ENCODE assay signal across 8 cellular contexts in genomic region chr6:13813011-13813410, GRCh38. TPM values are rescaled to one million over a fixed set of nuclear protein-coding genes. Genes with fewer than 3 reads are reported as not detected.
DNase-seq lines count a peak whose midpoint lies in the region; ATAC-seq, FAIRE-seq and TF ChIP-seq lines count a peak whose summit lies in the region.

No MANE protein-coding gene starts in this region.

- ATAC-seq in K562 (no peak), GM18517 (IDR thresholded peaks at IDR 0.05; ENCODE audit: unreplicated experiment) (no peak)

- H3K4me3 Mint-ChIP-seq in mesothelial cell of epicardium, result peak overlapping the region; percentile 89

- H3K9me3 ChIP-seq in HUES48 (ENCODE audit: control insufficient read depth, insufficient read depth, low read length) (no peaks in the 10 kb centered on the region), K562 (replicated peaks; ENCODE audit: control insufficient read depth, insufficient read depth, low read depth, low read length) (no peaks in the 10 kb centered on the region)

- H3K4me3 ChIP-seq in AG04449 (ENCODE audit: low read depth, low read length) (peak overlapping the region; percentile 75), HUES48 (ENCODE audit: low read depth, low read length) (peak overlapping the region; percentile 83), K562 (peak overlapping the region; percentile 88)

- H3K79me2 ChIP-seq in K562 (ENCODE audit: control insufficient read depth, insufficient read depth, low read length), result peaks cover 50% of the 10 kb centered on the region

- FAIRE-seq in K562 (lab: Jason Lieb, UNC), result no peak
- FAIRE-seq in HTR-8/SVneo (lab: Jason Lieb, UNC), result no peak

- H3K9ac ChIP-seq in HUES48 (ENCODE audit: low read depth, low read length), result 0 out of 2 replicates have a peak overlapping the region, but pooled peaks have one; percentile 87
- peak overlapping the region in 1 of 2 experiments; percentile 89; a peak in 2 of 4 replicates for H3K9ac ChIP-seq in K562 (ENCODE audit: insufficient read depth in 1 of 2, low read depth in 2 of 2, low read length in 2 of 2)

- no peak overlapping the region for H2AFZ ChIP-seq in K562 (ENCODE audit: low read depth, low read length)

- H3K27me3 ChIP-seq in HUES48 (ENCODE audit: control insufficient read depth, insufficient read depth, low read length), result no peaks in the 10 kb centered on the region
- no peaks in the 10 kb centered on the region for H3K27me3 ChIP-seq in K562 (ENCODE audit: control insufficient read depth in 2 of 2, insufficient read depth in 2 of 2, low read length in 2 of 2)

- POLR2A ChIA-PET in AG04449 (lab: Yijun Ruan, JAX), result no interaction called here
- POLR2A ChIA-PET in K562 (lab: Yijun Ruan, JAX), result interaction anchor here (0.6 to 1.9 kb wide), 7 partner anchors 12 to 846 kb away, joined by 3 to 7 read pairs (median 3); no protein-coding TSS in a partner anchor

- in situ Hi-C loops in K562 (cut with MboI), result no loop called here

- no peaks in the 10 kb centered on the region for H3K27me3 Mint-ChIP-seq in mesothelial cell of epicardium (ENCODE audit: low read depth)

- peaks cover 4% of the 10 kb centered on the region for H3K36me3 Mint-ChIP-seq in mesothelial cell of epicardium

- H3K9me1 ChIP-seq in K562 (ENCODE audit: control insufficient read depth, insufficient read depth, low read length), result no peaks in the 10 kb centered on the region

- H3K4me1 Mint-ChIP-seq in mesothelial cell of epicardium, result peaks cover 27% of the 10 kb centered on the region

- 10% methylated on average over 7 of the region's 7 CpGs for WGBS in K562 (ENCODE audit: insufficient coverage, low coverage, missing lambda C conversion rate)

- TF ChIP-seq POLR2A in K562 (conservative IDR thresholded peaks at IDR 0.05), result no peak

- peak overlapping the region; percentile 31 for H3K27ac Mint-ChIP-seq in mesothelial cell of epicardium

- no peaks in the 10 kb centered on the region for H3K9me3 Mint-ChIP-seq in mesothelial cell of epicardium

- no TSS peak for BruUV-seq in K562 (replicated peaks; lab: Mats Ljungman, UMichigan)

- TF ChIP-seq RAD21 in K562 (CRISPR knock-in tag; conservative IDR thresholded peaks at IDR 0.05 in 1 of 2, IDR thresholded peaks at IDR 0.05 in 1 of 2), result no peak

- H3K4me2 ChIP-seq in K562 (ENCODE audit: insufficient read depth, low read length), result peak overlapping the region; percentile 82

- DNase-seq in AG04449 (ENCODE audit: low read depth, low spot score) (no peak), K562 (ENCODE audit: extremely low read depth in 1 of 4, low spot score in 3 of 4) (peak in 1 of 4 experiments; percentile 18), mesothelial cell of epicardium (ENCODE audit: low spot score in 2 of 2, unreplicated experiment in 2 of 2) (no peak), T-helper 9 cell (no peak), NCI-H1436 (lab: John Stamatoyannopoulos, UW) (no peak), HTR-8/SVneo (ENCODE audit: insufficient read length, low spot score) (no peak)

- H4K20me1 ChIP-seq in K562 (replicated peaks; ENCODE audit: control insufficient read depth, insufficient read depth, low read length), result no peaks in the 10 kb centered on the region; the same call in 1 of the 2 replicates

- H3K27ac ChIP-seq in HUES48 (ENCODE audit: low read depth, low read length) (no peak overlapping the region), K562 (ENCODE audit: extremely low read depth, low read depth, low read length) (peak overlapping the region; percentile 8)

- no peak for TF ChIP-seq EP300 in K562 (IDR thresholded peaks at IDR 0.05; ENCODE audit: low read length)

- H3K36me3 ChIP-seq in HUES48 (ENCODE audit: control insufficient read depth, insufficient read depth, low read length) (peaks cover 16% of the 10 kb centered on the region), K562 (ENCODE audit: control insufficient read depth, insufficient read depth, low read length) (peaks cover 23% of the 10 kb centered on the region; the same call in 2 of the 3 replicates)

- intact Hi-C loops in K562 (cut with micrococcal nuclease), result no loop called here

- H3K4me1 ChIP-seq in HUES48 (ENCODE audit: control insufficient read depth, insufficient read depth, low read length), result peaks cover 21% of the 10 kb centered on the region; the same call in 1 of the 2 replicates
- peaks cover 9 to 21% of the 10 kb centered on the region in 2 experiments for H3K4me1 ChIP-seq in K562 (replicated peaks in 1 of 2; ENCODE audit: control insufficient read depth in 2 of 2, insufficient read depth in 2 of 2, low read length in 2 of 2)

- no peak for TF ChIP-seq CTCF in AG04449 (IDR thresholded peaks at IDR 0.05; ENCODE audit: insufficient read depth, low read length, missing control alignments)
- TF ChIP-seq CTCF in K562 (IDR thresholded peaks at IDR 0.05 in 2 of 3, conservative IDR thresholded peaks at IDR 0.05 in 1 of 3; ENCODE audit: insufficient read depth in 2 of 3, low read depth in 1 of 3, low read length in 3 of 3), result no peak
- TF ChIP-seq CTCF in mesothelial cell of epicardium (IDR thresholded peaks at IDR 0.05; ENCODE audit: unreplicated experiment), result no peak

- CTCF ChIA-PET in AG04449 (lab: Yijun Ruan, JAX), result interaction anchor here (2.4 to 4.6 kb wide), 2 partner anchors 17 to 254 kb away, joined by 6 to 44 read pairs; no protein-coding TSS in a partner anchor
- CTCF ChIA-PET in K562 (lab: Yijun Ruan, JAX; ENCODE audit: low intra/inter-chr PET ratio), result no interaction called here

TF ChIP-seq in K562, 482 proteins besides CTCF, POLR2A, EP300 and RAD21:
- TF ChIP-seq CTBP1 (IDR thresholded peaks at IDR 0.05; ENCODE audit: borderline replicate concordance) (no peak), ATF3 (IDR thresholded peaks at IDR 0.05) (peak; percentile 25; the same call in 1 of the 2 replicates), ATF3 (CRISPR knock-in tag; conservative IDR thresholded peaks at IDR 0.05) (no peak), NFXL1 (CRISPR knock-in tag; IDR thresholded peaks at IDR 0.05) (no peak)
TF ChIP-seq in K562: peak in this region for 1.

RNA-seq across cellular contexts. Expression of gene MCUR1, which starts 1.3 kb away (rescaled TPM):
- total RNA-seq in K562 (2011; cell fraction: chromatin; rRNA removed; ENCODE audit: low replicate concordance), result 9.3 and 14.6 TPM in 2 replicates
- total RNA-seq in K562 (2011; cell fraction: nucleolus; rRNA removed), result 7.3 and 8.6 TPM in 2 replicates
- total RNA-seq in K562 (2011; cell fraction: nucleoplasm; rRNA removed), result 14.8 and 27.5 TPM in 2 replicates
- total RNA-seq in K562 (2014; rRNA removed) (42.2 and 42.5 TPM in 2 replicates), K562 (2014; rRNA removed; fragmentation: Illumina TruSeq; extraction: Trizol) (46.8 and 52.6 TPM in 2 replicates), K562 (2015; rRNA removed; fragmentation: Illumina TruSeq; extraction: Trizol) (52.9 and 55.5 TPM in 2 replicates), K562 (2021) (60.2 and 62.6 TPM in 2 replicates), mesothelial cell of epicardium (18.1 to 21.7 TPM (median 19.8 TPM) in 3 replicates)
- polyA plus RNA-seq in K562 (2011; rRNA removed) (20.5 and 27.9 TPM in 2 replicates), K562 (2014; fragmentation: Illumina TruSeq; extraction: Trizol) (28.8 and 34.6 TPM in 2 replicates), K562 (2014; fragmentation: Nextera tagmentation; extraction: Ambion mirVana) (1 to 10 TPM; 5.1 to 7.7 TPM), K562 (2014; rRNA removed) (35.4 and 41.4 TPM in 2 replicates)
- polyA plus RNA-seq in K562 (2011; cell fraction: cytosol; rRNA removed), result 17.9 and 19.6 TPM in 2 replicates
- 5.9 and 6.6 TPM in 2 replicates for polyA plus RNA-seq in K562 (2011; cell fraction: nucleus; rRNA removed)
- 27.9 and 32.3 TPM in 2 replicates for polyA plus RNA-seq in K562 (2012)
- polyA minus RNA-seq in K562 (2011; rRNA and poly(A)+ RNA removed), result 22.3 and 25.4 TPM in 2 replicates
- 12.9 and 13.6 TPM in 2 replicates for polyA minus RNA-seq in K562 (2011; cell fraction: cytosol; rRNA and poly(A)+ RNA removed)
- polyA minus RNA-seq in K562 (2011; cell fraction: nucleus; rRNA and poly(A)+ RNA removed), result 5.7 and 7.9 TPM in 2 replicates
